Comparison of ENCODE assay signal across 8 cellular contexts in the genomic region with DNA sequence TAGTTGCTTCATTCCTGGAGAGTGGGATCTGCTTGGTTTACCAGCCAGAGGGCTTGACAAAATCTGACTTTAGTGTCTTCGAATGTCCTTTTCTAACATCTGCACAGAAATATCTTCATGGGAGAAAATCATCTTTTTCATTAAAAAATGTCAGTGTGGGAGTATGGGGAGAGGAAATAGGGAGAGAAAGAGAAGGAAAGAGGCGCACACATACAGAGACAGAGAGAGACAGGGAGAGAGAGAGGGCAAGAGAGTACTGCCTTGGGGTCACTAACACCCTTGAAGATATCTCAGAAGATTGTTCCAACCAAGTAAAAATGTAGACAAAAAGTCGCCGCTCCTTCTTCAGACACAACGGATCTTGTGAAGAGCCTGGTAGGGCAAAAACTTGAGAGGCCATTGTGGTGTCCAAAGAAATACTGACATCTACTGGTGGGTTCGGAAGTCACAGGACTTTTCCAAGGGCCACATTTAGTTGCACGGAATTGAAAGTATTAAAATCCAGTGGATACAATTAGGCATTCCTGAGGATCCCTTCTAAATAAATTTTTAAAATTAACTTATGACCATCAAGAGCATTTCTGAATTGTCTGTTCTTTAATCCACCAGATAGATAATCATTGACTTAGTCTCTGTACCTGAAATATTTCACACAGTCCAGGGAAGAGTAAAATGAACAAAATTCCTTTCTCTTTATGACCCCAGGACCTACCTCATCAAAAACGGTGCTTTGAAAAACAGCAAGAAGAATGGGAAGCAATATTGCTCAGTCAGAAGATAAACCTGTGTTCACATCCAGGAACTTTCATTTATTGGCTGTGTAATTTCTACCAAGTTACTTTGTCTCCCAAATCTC. TPM values are rescaled to one million over a fixed set of nuclear protein-coding genes. Genes with fewer than 3 reads are reported as not detected.
DNase-seq lines count a peak whose midpoint lies in the region; ATAC-seq and TF ChIP-seq lines count a peak whose summit lies in the region.

No MANE protein-coding gene starts in this region.

- H3K9me2 ChIP-seq in Karpas-422 (replicated peaks; ENCODE audit: insufficient read depth, low read length) (no peaks in the 10 kb centered on the region), hepatocyte (replicated peaks; ENCODE audit: insufficient read depth) (no peaks in the 10 kb centered on the region)

- peak; percentile 85 for ATAC-seq in GM21367 (IDR thresholded peaks at IDR 0.05; ENCODE audit: unreplicated experiment)
- peak; percentile 81 to 90 for ATAC-seq in gastrocnemius medialis

- no peak overlapping the region for H3K4me2 ChIP-seq in Karpas-422 (ENCODE audit: low read depth, low read length, poor library complexity, severe bottlenecking)
- H3K4me2 ChIP-seq in hepatocyte = peak overlapping the region; percentile 59

- TF ChIP-seq CTCF in hepatocyte (IDR thresholded peaks at IDR 0.05; ENCODE audit: poor library complexity) = peak; percentile 81
- TF ChIP-seq CTCF in gastrocnemius medialis (IDR thresholded peaks at IDR 0.05 in 4 of 5, conservative IDR thresholded peaks at IDR 0.05 in 1 of 5) = peak; percentile 63 to 85 (median 72)

- no peaks in the 10 kb centered on the region for H3K27me3 ChIP-seq in Karpas-422 (ENCODE audit: low read length)
- H3K27me3 ChIP-seq in hepatocyte = no peaks in the 10 kb centered on the region
- no peaks in the 10 kb centered on the region for H3K27me3 ChIP-seq in gastrocnemius medialis

- H3K9me3 ChIP-seq in Karpas-422 (ENCODE audit: low read length) = peaks cover 5% of the 10 kb centered on the region; the same call in 1 of the 2 replicates
- no peaks in the 10 kb centered on the region for H3K9me3 ChIP-seq in hepatocyte (ENCODE audit: low read depth)
- H3K9me3 ChIP-seq in gastrocnemius medialis = peaks cover 0 to 3% (median 0%) of the 10 kb centered on the region in 3 donors

- TF ChIP-seq POLR2A in gastrocnemius medialis (IDR thresholded peaks at IDR 0.05) = no peak

- H3K79me2 ChIP-seq in Karpas-422 (ENCODE audit: low read length) (no peaks in the 10 kb centered on the region), hepatocyte (no peaks in the 10 kb centered on the region)

- H2AFZ ChIP-seq in Karpas-422 (ENCODE audit: low read length) = no peak overlapping the region
- peak overlapping the region; percentile 25 for H2AFZ ChIP-seq in hepatocyte

- H3K36me3 ChIP-seq in Karpas-422 (ENCODE audit: insufficient read depth, low read length) = no peaks in the 10 kb centered on the region; the same call in 1 of the 2 replicates
- no peaks in the 10 kb centered on the region for H3K36me3 ChIP-seq in hepatocyte (replicated peaks; ENCODE audit: insufficient read depth, low read depth)
- no peaks in the 10 kb centered on the region for H3K36me3 ChIP-seq in gastrocnemius medialis

- H3K4me1 ChIP-seq in Karpas-422 (ENCODE audit: low read length) (no peaks in the 10 kb centered on the region), hepatocyte (ENCODE audit: insufficient read depth) (peaks cover 16% of the 10 kb centered on the region), gastrocnemius medialis (peaks cover 0 to 4% of the 10 kb centered on the region in 2 donors)

- H3K4me3 ChIP-seq in Karpas-422 (ENCODE audit: low read length) = no peak overlapping the region
- H3K4me3 ChIP-seq in hepatocyte = no peak overlapping the region
- H3K4me3 ChIP-seq in gastrocnemius medialis = peak overlapping the region in 1 of 4 donors; percentile 2

- DNase-seq in DMS153 (lab: John Stamatoyannopoulos, UW) (peak; percentile 25), Karpas-422 (peak; percentile 80), SKM-1 treated with dmso at 0.1 percent for 144 hours (lab: John Stamatoyannopoulos, UW; ENCODE audit: unreplicated experiment) (peak; percentile 5), anterior cingulate cortex (lab: John Stamatoyannopoulos, UW) (peak in 43 of 58 donors; percentile 1 to 66 (median 9)), hepatocyte (ENCODE audit: low spot score) (peak; percentile 85), gastrocnemius medialis (peak; percentile 18), 8988T (no peak)

- WGBS in hepatocyte (ENCODE audit: low lambda C conversion rate, missing lambda C conversion rate) = 21% methylated on average over 8 of the region's 8 CpGs

- in situ Hi-C loops in gastrocnemius medialis (cut with MboI; ENCODE audit: low sequenced_read_pairs in 4 of 4) = loop anchor here (5.0 to 25.0 kb wide), 4 partner anchors 410 to 1345 kb away; no protein-coding TSS in a partner anchor

- no peak overlapping the region for H3K27ac ChIP-seq in Karpas-422 (ENCODE audit: low read length)
- no peak overlapping the region for H3K27ac ChIP-seq in hepatocyte
- H3K27ac ChIP-seq in gastrocnemius medialis = no peak overlapping the region

- H4K20me1 ChIP-seq in Karpas-422 (ENCODE audit: insufficient read depth, low read depth, low read length) (no peaks in the 10 kb centered on the region), hepatocyte (ENCODE audit: insufficient read depth, poor library complexity, severe bottlenecking) (no peaks in the 10 kb centered on the region)

- intact Hi-C loops in gastrocnemius medialis (cut with DNase I; ENCODE audit: low total_unique reads) = loop anchor here (1.0 to 2.0 kb wide), 3 partner anchors 367 to 429 kb away; no protein-coding TSS in a partner anchor

- H3K9ac ChIP-seq in Karpas-422 (ENCODE audit: low read length) = no peak overlapping the region

RNA-seq across cellular contexts. Expression of a gene that starts 29.7 kb away (rescaled TPM):
- total RNA-seq in Karpas-422 (2014; rRNA removed; shearing (Covaris generic); ENCODE audit: low replicate concordance) = 0.54 and 7.0 TPM in 2 replicates
- total RNA-seq in hepatocyte (833 and 1,051 TPM in 2 replicates), gastrocnemius medialis (100 to 1,000 TPM; 355 to 835 (median 589) TPM)
- polyA plus RNA-seq in hepatocyte = 302 and 335 TPM in 2 replicates

RNA-seq across cellular contexts. Expression of a gene that starts 56.2 kb away (rescaled TPM):
- 3.1 and 8.3 TPM in 2 replicates for total RNA-seq in Karpas-422 (2014; rRNA removed; shearing (Covaris generic); ENCODE audit: low replicate concordance)
- total RNA-seq in hepatocyte = 4.2 and 5.4 TPM in 2 replicates
- 3.5 and 5.9 TPM in 2 replicates for polyA plus RNA-seq in hepatocyte
- 1 to 10 TPM in 3 of 4 donors, under 1 TPM in 1; 0.85 to 4.7 (median 2.1) TPM for total RNA-seq in gastrocnemius medialis

Comparison
In these comparisons a context has a peak if more than half of its experiments do, and no peak if none do; other contexts are left out.
1. RNA of a gene that starts 29.7 kb away (total RNA-seq): 833 to 1,051 TPM in hepatocyte and 355 to 835 TPM in gastrocnemius medialis; 0.54 to 7.0 TPM in Karpas-422; every median in the first group is over 10 times any median in the second.